8 cellular contexts compared by ENCODE assay signal in the genomic region with DNA sequence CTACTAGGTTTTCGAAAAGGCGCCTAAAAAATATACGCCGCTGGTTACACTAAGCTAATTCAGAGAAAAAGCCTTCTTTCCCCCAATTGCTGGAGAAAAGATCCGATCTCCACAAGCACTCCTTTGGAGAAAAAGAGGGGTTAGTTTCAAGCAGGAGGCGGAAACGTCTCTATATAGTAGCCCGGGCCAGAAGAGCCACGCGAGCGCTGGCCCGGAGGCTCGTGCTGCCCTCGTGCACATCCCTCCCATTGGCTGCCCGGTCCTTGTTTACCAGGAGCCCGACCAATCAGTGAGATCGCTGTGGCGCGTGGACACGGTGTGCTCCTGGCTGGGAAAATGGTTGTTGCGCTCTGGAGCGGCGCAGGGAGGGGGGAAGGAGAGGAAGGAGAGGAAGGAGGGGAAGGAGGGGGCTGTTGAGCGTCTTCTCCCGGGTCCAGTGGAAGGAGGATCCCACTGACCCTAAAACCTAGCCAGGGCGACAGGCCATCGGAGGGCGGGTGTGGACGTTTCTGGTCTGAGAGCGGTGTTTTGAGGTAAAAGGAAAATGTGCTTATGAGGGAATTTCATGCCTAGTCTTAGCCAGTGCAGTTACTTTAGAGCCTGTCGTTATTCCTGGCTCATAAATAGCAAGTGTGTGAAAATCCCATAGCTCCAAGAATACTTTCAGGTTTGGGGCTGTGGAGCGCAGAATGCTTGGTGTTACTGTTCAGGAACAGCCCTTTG. TPM values are rescaled to one million over a fixed set of nuclear protein-coding genes. Genes with fewer than 3 reads are reported as not detected.
DNase-seq lines count a peak whose midpoint lies in the region; ATAC-seq and TF ChIP-seq lines count a peak whose summit lies in the region.

A gene with protein sequence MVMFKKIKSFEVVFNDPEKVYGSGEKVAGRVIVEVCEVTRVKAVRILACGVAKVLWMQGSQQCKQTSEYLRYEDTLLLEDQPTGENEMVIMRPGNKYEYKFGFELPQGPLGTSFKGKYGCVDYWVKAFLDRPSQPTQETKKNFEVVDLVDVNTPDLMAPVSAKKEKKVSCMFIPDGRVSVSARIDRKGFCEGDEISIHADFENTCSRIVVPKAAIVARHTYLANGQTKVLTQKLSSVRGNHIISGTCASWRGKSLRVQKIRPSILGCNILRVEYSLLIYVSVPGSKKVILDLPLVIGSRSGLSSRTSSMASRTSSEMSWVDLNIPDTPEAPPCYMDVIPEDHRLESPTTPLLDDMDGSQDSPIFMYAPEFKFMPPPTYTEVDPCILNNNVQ (minus strand): TSS at position 147 of the 723 bp plus-strand sequence. CDS start 313 bp downstream, outside the sequence.

- intact Hi-C loops in left ventricle myocardium superior (cut with micrococcal nuclease) (no loop called here), upper lobe of right lung (cut with DNase I) (no loop called here)

- TF ChIP-seq CTCF in progenitor cell of endocrine pancreas (IDR thresholded peaks at IDR 0.05; ENCODE audit: unreplicated experiment) (no peak), upper lobe of right lung (IDR thresholded peaks at IDR 0.05) (no peak)

- peak; percentile 97 for DNase-seq in NCI-H2029 (lab: John Stamatoyannopoulos, UW)
- DNase-seq in T-helper 2 cell treated with Interferon-gamma antibody and Interleukin-4, amounts not matched to agents 5 μg/mL and 100 μg/mL, for 36 hours (ENCODE audit: low spot score) = peak; percentile 93
- DNase-seq in anterior cingulate cortex (lab: John Stamatoyannopoulos, UW) = peak; percentile 77 to 100 (median 98)
- peak; percentile 99 for DNase-seq in left ventricle myocardium superior
- DNase-seq in progenitor cell of endocrine pancreas (ENCODE audit: low spot score, unreplicated experiment) = peak; percentile 80
- peak; percentile 100 for DNase-seq in upper lobe of right lung

- peaks cover 48% of the 10 kb centered on the region for H3K36me3 Mint-ChIP-seq in T-helper 2 cell treated with Interferon-gamma antibody and Interleukin-4, amounts not matched to agents 5 μg/mL and 100 μg/mL, for 36 hours (ENCODE audit: low read depth)
- H3K36me3 Mint-ChIP-seq in progenitor cell of endocrine pancreas (ENCODE audit: insufficient read depth) = peaks cover 25% of the 10 kb centered on the region

- H3K4me1 Mint-ChIP-seq in T-helper 2 cell treated with Interferon-gamma antibody and Interleukin-4, amounts not matched to agents 5 μg/mL and 100 μg/mL, for 36 hours (ENCODE audit: low read depth) = peaks cover 54% of the 10 kb centered on the region
- peaks cover 41% of the 10 kb centered on the region for H3K4me1 Mint-ChIP-seq in progenitor cell of endocrine pancreas (ENCODE audit: low read depth)

- no peaks in the 10 kb centered on the region for H3K27me3 Mint-ChIP-seq in T-helper 2 cell treated with Interferon-gamma antibody and Interleukin-4, amounts not matched to agents 5 μg/mL and 100 μg/mL, for 36 hours (ENCODE audit: low read depth)
- no peaks in the 10 kb centered on the region for H3K27me3 Mint-ChIP-seq in progenitor cell of endocrine pancreas

- ATAC-seq in GM18502 (IDR thresholded peaks at IDR 0.05; ENCODE audit: poor library complexity, unreplicated experiment) = peak; percentile 90
- peak; percentile 84 for ATAC-seq in HG02973 (IDR thresholded peaks at IDR 0.05; ENCODE audit: unreplicated experiment)
- peak; percentile 79 for ATAC-seq in left ventricle myocardium superior
- ATAC-seq in upper lobe of right lung = peak; percentile 93

- no peaks in the 10 kb centered on the region for H3K27me3 ChIP-seq in upper lobe of right lung

- peaks cover 49% of the 10 kb centered on the region for H3K4me1 ChIP-seq in upper lobe of right lung

- H3K9me3 ChIP-seq in upper lobe of right lung = no peaks in the 10 kb centered on the region

- H3K27ac Mint-ChIP-seq in T-helper 2 cell treated with Interferon-gamma antibody and Interleukin-4, amounts not matched to agents 5 μg/mL and 100 μg/mL, for 36 hours = peak within 1 kb of the TSS; percentile 99
- H3K27ac Mint-ChIP-seq in progenitor cell of endocrine pancreas = peak within 1 kb of the TSS; percentile 83

- H3K36me3 ChIP-seq in upper lobe of right lung = peaks cover 36% of the 10 kb centered on the region

- H3K4me3 Mint-ChIP-seq in T-helper 2 cell treated with Interferon-gamma antibody and Interleukin-4, amounts not matched to agents 5 μg/mL and 100 μg/mL, for 36 hours = peak within 1 kb of the TSS; percentile 98
- peak within 1 kb of the TSS; percentile 94 for H3K4me3 Mint-ChIP-seq in progenitor cell of endocrine pancreas (ENCODE audit: low read depth)

- no peaks in the 10 kb centered on the region for H3K9me3 Mint-ChIP-seq in T-helper 2 cell treated with Interferon-gamma antibody and Interleukin-4, amounts not matched to agents 5 μg/mL and 100 μg/mL, for 36 hours
- H3K9me3 Mint-ChIP-seq in progenitor cell of endocrine pancreas (ENCODE audit: low read depth) = no peaks in the 10 kb centered on the region

- H3K4me3 ChIP-seq in upper lobe of right lung = peak within 1 kb of the TSS; percentile 92

- H3K27ac ChIP-seq in upper lobe of right lung = peak within 1 kb of the TSS; percentile 99

RNA-seq across cellular contexts. Expression of the gene that starts here (rescaled TPM):
- 954 TPM for total RNA-seq in left ventricle myocardium superior
- 38.1 and 38.8 TPM in 2 replicates for total RNA-seq in progenitor cell of endocrine pancreas
- 945 TPM for total RNA-seq in upper lobe of right lung

Comparison
In these comparisons a context has a peak if more than half of its experiments do, and no peak if none do; other contexts are left out.
1. Peak in every context shown above with its lines: DNase-seq, ATAC-seq, H3K4me3 ChIP-seq and H3K27ac ChIP-seq.
2. RNA of the gene that starts here (total RNA-seq): 954 TPM in left ventricle myocardium superior (single experiment) and 945 TPM in upper lobe of right lung (single experiment); 38.1 to 38.8 TPM in progenitor cell of endocrine pancreas; every median in the first group is over 10 times any median in the second.